Comparison of ENCODE assay signal across 10 cellular contexts in the genomic region with DNA sequence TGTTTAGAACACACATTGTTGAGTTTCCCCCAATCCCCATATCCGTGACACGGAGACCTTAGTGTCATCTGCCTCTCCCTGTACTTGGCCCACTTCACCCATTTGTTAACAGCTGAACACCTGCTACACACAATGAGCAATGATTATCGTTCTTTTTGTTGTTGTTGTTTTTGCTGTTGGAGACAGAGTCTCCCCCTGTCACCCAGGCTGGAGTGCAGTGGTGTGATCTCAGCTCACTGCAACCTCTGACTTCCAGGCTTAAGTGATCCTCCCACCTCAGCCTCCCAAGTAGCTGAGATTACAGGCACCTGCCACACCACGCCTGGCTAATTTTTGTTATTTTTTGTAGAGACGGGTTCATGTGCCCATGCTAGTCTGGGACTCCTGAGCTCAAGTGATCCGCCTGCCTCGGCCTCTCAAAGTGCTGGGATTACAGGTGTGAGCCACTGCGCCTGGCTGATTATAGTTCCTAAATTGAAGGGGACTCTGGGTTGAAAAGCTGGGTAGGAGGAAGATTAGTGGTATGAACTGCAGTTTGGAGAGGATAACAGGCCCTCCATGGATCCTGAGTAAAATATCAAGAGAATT. TPM values are rescaled to one million over a fixed set of nuclear protein-coding genes. Genes with fewer than 3 reads are reported as not detected.
A peak's percentile ranks its signal among the peaks of the same experiment; 100 is the strongest.
DNase-seq lines count a peak whose midpoint lies in the region; ATAC-seq, FAIRE-seq and TF ChIP-seq lines count a peak whose summit lies in the region.
"Had no signal": no experiment of that assay in that cellular context is flagged by ENCODE, and none has a peak within 500 bp of the region (broad histone marks: within the 10 kb centered on the region; RNA-seq: fewer than 3 reads in every experiment).

No MANE protein-coding gene starts in this region.

- no peak for TF ChIP-seq EP300 in HepG2 (IDR thresholded peaks at IDR 0.05; ENCODE audit: low read depth in 2 of 2, low read length in 2 of 2)
- TF ChIP-seq EP300 in HepG2 (CRISPR knock-in tag; IDR thresholded peaks at IDR 0.05; ENCODE audit: borderline replicate concordance): no peak

- CTCF ChIA-PET in HepG2 (lab: Yijun Ruan, JAX; ENCODE audit: low intra/inter-chr PET ratio, low total read pairs): no interaction called here

- peaks cover 17% of the 10 kb centered on the region for H3K79me2 ChIP-seq in HepG2 (ENCODE audit: insufficient read depth, low read length)

- no peak for TF ChIP-seq RAD21 in HepG2 (CRISPR knock-in tag; IDR thresholded peaks at IDR 0.05)

- intact Hi-C loops in HepG2 (cut with micrococcal nuclease; ENCODE audit: unreplicated experiment): loop anchor here (1.0 to 2.0 kb wide), 2 partner anchors 21 to 28 kb away; partner anchors contain the start of genes MARF1 and NDE1
- intact Hi-C loops in right lobe of liver (cut with DNase I): no loop called here
- intact Hi-C loops in adrenal gland (cut with DNase I): no loop called here
- intact Hi-C loops in vagina (cut with DNase I): no loop called here

- H3K9ac ChIP-seq in HepG2 (ENCODE audit: insufficient read depth, low read depth, low read length): peak overlapping the region; percentile 64; the same call in 1 of the 2 replicates
- H3K9ac ChIP-seq in mucosa of rectum (ENCODE audit: low read depth in 1 of 2, low read length in 2 of 2): no peak overlapping the region

- no peaks in the 10 kb centered on the region for H4K20me1 ChIP-seq in HepG2 (ENCODE audit: insufficient read depth, low read length)

- H3K36me3 ChIP-seq in HepG2 (replicated peaks in 1 of 2; ENCODE audit: control insufficient read depth in 1 of 2, insufficient read depth in 2 of 2, low read length in 2 of 2) (peaks cover 43 to 56% of the 10 kb centered on the region in 2 experiments), right lobe of liver (peaks cover 0 to 21% (median 0%) of the 10 kb centered on the region in 4 donors), adrenal gland (replicated peaks in 1 of 2) (peaks cover 0 to 25% of the 10 kb centered on the region in 2 donors), mucosa of rectum (ENCODE audit: control insufficient read depth in 2 of 2, insufficient read depth in 2 of 2, low read length in 2 of 2) (peaks cover 21 to 40% of the 10 kb centered on the region in 2 donors), vagina (peaks cover 0 to 30% of the 10 kb centered on the region in 2 donors), BE2C (peaks cover 23% of the 10 kb centered on the region)

- H3K9me3 ChIP-seq in HepG2 (ENCODE audit: low read length): no peaks in the 10 kb centered on the region
- H3K9me3 ChIP-seq in right lobe of liver: no peaks in the 10 kb centered on the region
- H3K9me3 ChIP-seq in adrenal gland (replicated peaks in 1 of 3): no peaks in the 10 kb centered on the region
- H3K9me3 ChIP-seq in mucosa of rectum (ENCODE audit: control insufficient read depth in 2 of 2, low read length in 2 of 2): no peaks in the 10 kb centered on the region
- no peaks in the 10 kb centered on the region for H3K9me3 ChIP-seq in vagina
- H3K9me3 ChIP-seq in BE2C: no peaks in the 10 kb centered on the region

- no peak overlapping the region for H3K4me3 ChIP-seq in HepG2 (replicated peaks in 1 of 3; ENCODE audit: insufficient read depth in 1 of 3, low read depth in 2 of 3, low read length in 3 of 3)
- no peak overlapping the region for H3K4me3 ChIP-seq in right lobe of liver
- H3K4me3 ChIP-seq in adrenal gland: no peak overlapping the region
- H3K4me3 ChIP-seq in mucosa of rectum (ENCODE audit: low read length in 2 of 2): no peak overlapping the region
- no peak overlapping the region for H3K4me3 ChIP-seq in vagina
- no peak overlapping the region for H3K4me3 ChIP-seq in BE2C (ENCODE audit: low read depth, low read length)

- 95% methylated on average over 8 of the region's 8 CpGs for WGBS in HepG2 (ENCODE audit: low lambda C conversion rate)
- WGBS in right lobe of liver (ENCODE audit: insufficient coverage, low coverage, low lambda C conversion rate, missing lambda C conversion rate): 89% methylated on average over 6 of the region's 8 CpGs
- WGBS in adrenal gland, 4 donors: 94 to 96% (median 95%) methylated on average over 8 of the region's 8 CpGs

- TF ChIP-seq CTCF in HepG2 (CRISPR knock-in tag; IDR thresholded peaks at IDR 0.05): no peak
- no peak for TF ChIP-seq CTCF in right lobe of liver (IDR thresholded peaks at IDR 0.05)
- no peak for TF ChIP-seq CTCF in adrenal gland (IDR thresholded peaks at IDR 0.05)
- TF ChIP-seq CTCF in vagina (IDR thresholded peaks at IDR 0.05): no peak
- TF ChIP-seq CTCF in BE2C (IDR thresholded peaks at IDR 0.05; ENCODE audit: low read depth, low read length): no peak

- TF ChIP-seq POLR2A in HepG2 (IDR thresholded peaks at IDR 0.05; ENCODE audit: insufficient read depth in 1 of 2, low read depth in 2 of 2, low read length in 2 of 2) (no peak), right lobe of liver (IDR thresholded peaks at IDR 0.05) (no peak), adrenal gland (IDR thresholded peaks at IDR 0.05) (no peak), vagina (IDR thresholded peaks at IDR 0.05) (no peak)

- no peak for DNase-seq in HepG2 (ENCODE audit: low spot score)
- DNase-seq in right lobe of liver: no peak
- no peak for DNase-seq in adrenal gland
- no peak for DNase-seq in vagina (ENCODE audit: extremely low spot score in 2 of 2)
- DNase-seq in BE2C: no peak
- no peak for DNase-seq in DMS79 (lab: John Stamatoyannopoulos, UW)
- DNase-seq in NCI-H524 (lab: John Stamatoyannopoulos, UW): no peak
- DNase-seq: DMS53 had no signal

- ATAC-seq in HepG2 (no peak), right lobe of liver (no peak)
- ATAC-seq: WTC11 had no signal

- BruUV-seq in HepG2 (replicated peaks; lab: Mats Ljungman, UMichigan): no TSS peak

- no peak for FAIRE-seq in HepG2 (lab: Jason Lieb, UNC)

- H2AFZ ChIP-seq in HepG2 (ENCODE audit: low read length): no peak overlapping the region

- in situ Hi-C loops in HepG2 (cut with HindIII; ENCODE audit: extremely low pct_ligation_motif_present, low pct_unique_long_range_greater_than_20kb): no loop called here

- H3K4me2 ChIP-seq in HepG2 (ENCODE audit: low read depth, low read length): peak overlapping the region; percentile 70; the same call in 1 of the 2 replicates

- H3K27ac ChIP-seq in HepG2 (ENCODE audit: extremely low read length, insufficient read depth, low read length) (peak overlapping the region; percentile 62), right lobe of liver (no peak overlapping the region), adrenal gland (peak overlapping the region in 3 of 5 donors; percentile 49 to 89 (median 78)), mucosa of rectum (ENCODE audit: low read depth in 2 of 2, low read length in 2 of 2) (peak overlapping the region; percentile 79 to 83), vagina (peak overlapping the region; percentile 94)

- H3K27me3 ChIP-seq in HepG2 (ENCODE audit: control insufficient read depth in 1 of 2, insufficient read depth in 2 of 2, low read length in 2 of 2) (no peaks in the 10 kb centered on the region), right lobe of liver (no peaks in the 10 kb centered on the region), adrenal gland (no peaks in the 10 kb centered on the region), mucosa of rectum (ENCODE audit: control insufficient read depth in 2 of 2, insufficient read depth in 2 of 2, low read length in 2 of 2) (no peaks in the 10 kb centered on the region), vagina (no peaks in the 10 kb centered on the region), BE2C (no peaks in the 10 kb centered on the region)

- POLR2A ChIA-PET in HepG2 (lab: Yijun Ruan, JAX): interaction anchor here (1.1 to 4.8 kb wide), 6 partner anchors 9 to 95 kb away, joined by 3 to 53 read pairs (median 8); partner anchors contain the start of gene MARF1

- peaks cover 63% of the 10 kb centered on the region for H3K4me1 ChIP-seq in HepG2 (ENCODE audit: insufficient read depth, low read length)
- H3K4me1 ChIP-seq in right lobe of liver: peaks cover 0 to 9% (median 6%) of the 10 kb centered on the region in 4 donors
- H3K4me1 ChIP-seq in adrenal gland (replicated peaks in 1 of 2): peaks cover 6 to 9% of the 10 kb centered on the region in 2 donors
- H3K4me1 ChIP-seq in mucosa of rectum (ENCODE audit: control insufficient read depth in 2 of 2, insufficient read depth in 2 of 2, low read length in 2 of 2): peaks cover 13 to 17% of the 10 kb centered on the region in 2 donors
- peaks cover 33% of the 10 kb centered on the region for H3K4me1 ChIP-seq in vagina
- H3K4me1 ChIP-seq in BE2C: no peaks in the 10 kb centered on the region

RNA-seq across cellular contexts. Expression of gene NDE1, which starts 21.6 kb away (rescaled TPM):
- total RNA-seq in HepG2 (2016; rRNA removed; fragmentation: Illumina TruSeq; extraction: Trizol) (72.5 and 79.2 TPM in 2 replicates), right lobe of liver (10 to 100 TPM in 1 of 6 experiments, 1 to 10 TPM in 5; 3.6 to 10.2 (median 6.9) TPM), adrenal gland (10 to 100 TPM in 7 of 8 donors, 1 to 10 TPM in 1; 6.3 to 21.6 (median 19.6) TPM), vagina (55.0 TPM)
- 47.5 and 49.3 TPM in 2 replicates for total RNA-seq in HepG2 (2016; cell fraction: cytosol; rRNA removed; fragmentation: Illumina TruSeq; extraction: Trizol; ENCODE audit: low read depth)
- total RNA-seq in HepG2 (2016; cell fraction: insoluble cytoplasmic fraction; rRNA removed; fragmentation: Illumina TruSeq; extraction: Trizol): 69.0 and 72.8 TPM in 2 replicates
- 108 and 112 TPM in 2 replicates for total RNA-seq in HepG2 (2016; cell fraction: membrane; rRNA removed; fragmentation: Illumina TruSeq; extraction: Trizol)
- 36.9 and 40.9 TPM in 2 replicates for total RNA-seq in HepG2 (2016; cell fraction: nucleus; rRNA removed; fragmentation: Illumina TruSeq; extraction: Trizol)
- polyA plus RNA-seq in HepG2 (2011; rRNA removed) (40.9 and 42.0 TPM in 2 replicates), adrenal gland (10 to 100 TPM in 1 of 3 donors, 1 to 10 TPM in 2; 3.1 to 10.9 (median 9.3) TPM)
- polyA plus RNA-seq in HepG2 (2011; cell fraction: cytosol; rRNA removed): 55.5 and 55.6 TPM in 2 replicates
- 40.4 and 42.4 TPM in 2 replicates for polyA plus RNA-seq in HepG2 (2011; cell fraction: nucleus; rRNA removed)
- 51.9 and 69.8 TPM in 2 replicates for polyA plus RNA-seq in HepG2 (2012)
- polyA plus RNA-seq in HepG2 (2016; cell fraction: cytosol; fragmentation: Illumina TruSeq; extraction: Trizol; ENCODE audit: low read depth): 33.1 and 37.3 TPM in 2 replicates
- polyA plus RNA-seq in HepG2 (2016; cell fraction: insoluble cytoplasmic fraction; fragmentation: Illumina TruSeq; extraction: Trizol; ENCODE audit: low read depth): 63.0 and 67.7 TPM in 2 replicates
- polyA plus RNA-seq in HepG2 (2016; cell fraction: membrane; fragmentation: Illumina TruSeq; extraction: Trizol; ENCODE audit: low read depth): 61.4 and 61.5 TPM in 2 replicates
- polyA plus RNA-seq in HepG2 (2016; cell fraction: nucleus; fragmentation: Illumina TruSeq; extraction: Trizol; ENCODE audit: insufficient read depth, low read depth): 37.9 and 47.5 TPM in 2 replicates
- 26.4 and 52.5 TPM in 2 replicates for polyA minus RNA-seq in HepG2 (2011; rRNA and poly(A)+ RNA removed; ENCODE audit: low replicate concordance)
- polyA minus RNA-seq in HepG2 (2011; cell fraction: cytosol; rRNA and poly(A)+ RNA removed): 59.4 and 68.5 TPM in 2 replicates
- 57.7 and 67.5 TPM in 2 replicates for polyA minus RNA-seq in HepG2 (2011; cell fraction: nucleus; rRNA and poly(A)+ RNA removed)
- polyA plus RNA-seq in BE2C (2012; ENCODE audit: insufficient read depth, insufficient read length, low read depth): 11.3 TPM

RNA-seq across cellular contexts. Expression of gene MARF1, which starts 28.7 kb away (rescaled TPM):
- total RNA-seq in HepG2 (2016; rRNA removed; fragmentation: Illumina TruSeq; extraction: Trizol) (8.7 and 12.6 TPM in 2 replicates), right lobe of liver (10 to 100 TPM; 17.2 to 44.2 (median 31.2) TPM), adrenal gland (10 to 100 TPM; 29.6 to 77.9 (median 38.4) TPM), vagina (39.0 TPM)
- 4.7 and 4.9 TPM in 2 replicates for total RNA-seq in HepG2 (2016; cell fraction: cytosol; rRNA removed; fragmentation: Illumina TruSeq; extraction: Trizol; ENCODE audit: low read depth)
- total RNA-seq in HepG2 (2016; cell fraction: insoluble cytoplasmic fraction; rRNA removed; fragmentation: Illumina TruSeq; extraction: Trizol): 9.0 and 11.2 TPM in 2 replicates
- total RNA-seq in HepG2 (2016; cell fraction: membrane; rRNA removed; fragmentation: Illumina TruSeq; extraction: Trizol): 5.9 and 7.4 TPM in 2 replicates
- total RNA-seq in HepG2 (2016; cell fraction: nucleus; rRNA removed; fragmentation: Illumina TruSeq; extraction: Trizol): 15.1 and 17.8 TPM in 2 replicates
- polyA plus RNA-seq in HepG2 (2011; rRNA removed) (19.3 and 20.7 TPM in 2 replicates), adrenal gland (10 to 100 TPM; 13.2 to 32.6 (median 21.5) TPM)
- polyA plus RNA-seq in HepG2 (2011; cell fraction: cytosol; rRNA removed): 8.5 and 11.8 TPM in 2 replicates
- 53.5 and 61.6 TPM in 2 replicates for polyA plus RNA-seq in HepG2 (2011; cell fraction: nucleus; rRNA removed)
- polyA plus RNA-seq in HepG2 (2012): 29.8 and 37.5 TPM in 2 replicates
- 0.89 and 1.4 TPM in 2 replicates for polyA plus RNA-seq in HepG2 (2016; cell fraction: cytosol; fragmentation: Illumina TruSeq; extraction: Trizol; ENCODE audit: low read depth)
- 13.1 and 15.0 TPM in 2 replicates for polyA plus RNA-seq in HepG2 (2016; cell fraction: insoluble cytoplasmic fraction; fragmentation: Illumina TruSeq; extraction: Trizol; ENCODE audit: low read depth)
- polyA plus RNA-seq in HepG2 (2016; cell fraction: membrane; fragmentation: Illumina TruSeq; extraction: Trizol; ENCODE audit: low read depth): 3.1 and 3.3 TPM in 2 replicates
- 23.8 and 27.5 TPM in 2 replicates for polyA plus RNA-seq in HepG2 (2016; cell fraction: nucleus; fragmentation: Illumina TruSeq; extraction: Trizol; ENCODE audit: insufficient read depth, low read depth)
- 27.6 and 72.5 TPM in 2 replicates for polyA minus RNA-seq in HepG2 (2011; rRNA and poly(A)+ RNA removed; ENCODE audit: low replicate concordance)
- 18.2 and 19.5 TPM in 2 replicates for polyA minus RNA-seq in HepG2 (2011; cell fraction: cytosol; rRNA and poly(A)+ RNA removed)
- polyA minus RNA-seq in HepG2 (2011; cell fraction: nucleus; rRNA and poly(A)+ RNA removed): 76.6 and 109 TPM in 2 replicates
- 34.9 TPM for polyA plus RNA-seq in BE2C (2012; ENCODE audit: insufficient read depth, insufficient read length, low read depth)

Comparison
In these comparisons a context has a peak if more than half of its experiments do, and no peak if none do; other contexts are left out.
1. H3K27ac ChIP-seq: peak in HepG2 (single experiment), adrenal gland (3 of 5), mucosa of rectum (2 of 2) and vagina (single experiment); none in right lobe of liver (0 of 3).